ENCODE assay signal across 1 cellular context in the genomic region with DNA sequence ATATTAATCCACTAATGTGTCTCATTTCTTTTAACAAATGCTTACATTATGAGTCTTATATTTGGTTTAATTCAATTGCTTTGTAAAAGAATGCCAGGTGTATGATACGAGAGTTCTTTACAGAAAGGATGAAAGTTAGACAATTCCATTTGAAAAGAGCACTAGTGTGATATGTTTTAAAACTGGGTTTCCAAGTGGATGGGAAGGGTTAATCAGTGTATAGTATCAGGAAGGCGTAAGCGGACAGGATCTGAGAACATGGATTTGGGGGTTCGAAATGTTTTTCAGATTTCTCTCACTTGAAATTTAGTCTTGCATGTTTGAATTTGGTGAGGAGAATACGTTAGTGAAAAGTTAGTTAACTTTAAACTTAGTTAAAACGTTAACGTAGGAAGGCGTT.
TF ChIP-seq lines count a peak whose summit lies in the region.

No MANE protein-coding gene starts in this region.

TF ChIP-seq in H1, 55 proteins besides CTCF, POLR2A, EP300 and RAD21 (continued from another document):
- TF ChIP-seq MAX (IDR thresholded peaks at IDR 0.05) (no peak), TEAD4 (IDR thresholded peaks at IDR 0.05; ENCODE audit: low read depth, low read length) (no peak)
- TF ChIP-seq, protein P1, sequence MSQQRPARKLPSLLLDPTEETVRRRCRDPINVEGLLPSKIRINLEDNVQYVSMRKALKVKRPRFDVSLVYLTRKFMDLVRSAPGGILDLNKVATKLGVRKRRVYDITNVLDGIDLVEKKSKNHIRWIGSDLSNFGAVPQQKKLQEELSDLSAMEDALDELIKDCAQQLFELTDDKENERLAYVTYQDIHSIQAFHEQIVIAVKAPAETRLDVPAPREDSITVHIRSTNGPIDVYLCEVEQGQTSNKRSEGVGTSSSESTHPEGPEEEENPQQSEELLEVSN (IDR thresholded peaks at IDR 0.05): no peak
